19 cellular contexts compared by ENCODE assay signal in the genomic region with DNA sequence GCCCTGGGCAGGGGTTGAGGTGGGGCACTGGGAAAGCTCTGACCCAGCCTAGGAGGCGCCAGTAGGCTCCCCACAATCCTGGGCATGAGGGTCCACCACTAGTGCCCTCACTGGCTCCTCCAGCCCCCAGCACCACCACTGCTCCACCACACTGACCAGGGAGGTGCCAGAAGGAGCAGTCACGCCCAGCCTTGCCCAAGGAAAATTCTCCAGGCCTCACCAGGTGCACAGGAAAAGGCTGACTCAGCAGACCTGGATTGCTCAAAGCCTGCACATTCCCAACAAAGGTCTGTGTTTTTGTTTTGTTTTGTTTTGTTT.
"Had no signal": no experiment of that assay in that cellular context is flagged by ENCODE, and none has a peak within 500 bp of the region (broad histone marks: within the 10 kb centered on the region; RNA-seq: fewer than 3 reads in every experiment).

No MANE protein-coding gene starts in this region.

- H3K36me3 ChIP-seq: heart left ventricle, neutrophil had no signal

- DNase-seq: activated B cell treated with CpG ODN at 0.5 μM for 24 hours; activated CD4-positive, alpha-beta memory T cell treated with anti-CD3 and anti-CD28 coated beads, Interleukin-2, amount 10 ng/mL, durations not matched to agents 7 days and 5 days; activated CD4-positive, alpha-beta T cell treated with anti-CD3 and anti-CD28 coated beads for 48 hours; activated naive CD4-positive, alpha-beta T cell treated with anti-CD3 and anti-CD28 coated beads, Interleukin-2, amount 50 U/mL, for 16 hours; activated T-cell treated with anti-CD3 and anti-CD28 coated beads, Interleukin-2, amount 50 U/mL, for 4 hours; brain microvascular endothelial cell; cerebellar nuclear complex; effector CD4-positive, alpha-beta T cell; heart left ventricle; stimulated activated naive CD8-positive, alpha-beta T cell treated with anti-CD3 and anti-CD28 coated beads, Interleukin-15, amount 100 ng/mL, for 72 hours; T-cell; T-helper 9 cell; testis had no signal

- ATAC-seq: activated T-cell treated with anti-CD3 and anti-CD28 coated beads, Interleukin-2, amount 50 U/mL, for 4 hours; gastroesophageal sphincter; heart left ventricle; natural killer cell treated with Interleukin-12 subunit alpha and Interleukin-12 subunit beta and Interleukin-15 and Interleukin-18, amount 100 ng/mL, for 72 hours; SK-N-SH treated with all-trans-retinoic acid at 6 μM for 48 hours; stimulated activated naive CD8-positive, alpha-beta T cell treated with anti-CD3 and anti-CD28 coated beads, Interleukin-15, amount 100 ng/mL, for 72 hours; T-cell had no signal

- H3K9me3 ChIP-seq: testis had no signal

- H3K4me3 ChIP-seq: esophagus muscularis mucosa, gastroesophageal sphincter, heart left ventricle, testis, upper lobe of left lung had no signal

- H3K27me3 ChIP-seq: brain microvascular endothelial cell, esophagus muscularis mucosa, gastroesophageal sphincter, neutrophil, testis, upper lobe of left lung had no signal

- H3K27ac ChIP-seq: brain microvascular endothelial cell, esophagus muscularis mucosa, gastroesophageal sphincter, heart left ventricle, neutrophil, testis, upper lobe of left lung had no signal

- H3K4me1 ChIP-seq: esophagus muscularis mucosa, gastroesophageal sphincter, heart left ventricle, testis, upper lobe of left lung had no signal
